In genomic region chr3:14429237-14429636, GRCh38 we compare ENCODE assay signal across 10 cellular contexts. TPM values are rescaled to one million over a fixed set of nuclear protein-coding genes. Genes with fewer than 3 reads are reported as not detected.
A peak's percentile ranks its signal among the peaks of the same experiment; 100 is the strongest.
DNase-seq lines count a peak whose midpoint lies in the region; ATAC-seq and TF ChIP-seq lines count a peak whose summit lies in the region.
"Had no signal": no experiment of that assay in that cellular context is flagged by ENCODE, and none has a peak within 500 bp of the region (broad histone marks: within the 10 kb centered on the region; RNA-seq: fewer than 3 reads in every experiment).

No MANE protein-coding gene starts in this region.

- H3K27ac Mint-ChIP-seq in activated CD4-positive, alpha-beta T cell treated with anti-CD3 and anti-CD28 coated beads for 36 hours: peak overlapping the region; percentile 90
- peak overlapping the region; percentile 100 for H3K27ac Mint-ChIP-seq in central memory CD8-positive, alpha-beta T cell (ENCODE audit: low read depth)

- H3K9me3 Mint-ChIP-seq in activated CD4-positive, alpha-beta T cell treated with anti-CD3 and anti-CD28 coated beads for 36 hours (ENCODE audit: low read depth): no peaks in the 10 kb centered on the region
- no peaks in the 10 kb centered on the region for H3K9me3 Mint-ChIP-seq in central memory CD8-positive, alpha-beta T cell

- DNase-seq in activated CD4-positive, alpha-beta T cell treated with anti-CD3 and anti-CD28 coated beads for 36 hours: peak; percentile 48
- DNase-seq in activated CD4-positive, alpha-beta T cell treated with anti-CD3 and anti-CD28 coated beads for 1 hour: no peak
- DNase-seq in central memory CD8-positive, alpha-beta T cell (ENCODE audit: low spot score in 2 of 2): no peak
- no peak for DNase-seq in omental fat pad (ENCODE audit: low spot score)
- DNase-seq in NCI-H1048 (lab: John Stamatoyannopoulos, UW): no peak
- DNase-seq: sigmoid colon had no signal

- POLR2A ChIA-PET in activated CD4-positive, alpha-beta T cell treated with anti-CD3 and anti-CD28 coated beads for 36 hours (lab: Charles Lee): interaction anchor here (2.0 kb wide), 1 partner anchor 24 kb away, joined by 4 read pairs; no protein-coding TSS in a partner anchor

- intact Hi-C loops in activated CD4-positive, alpha-beta T cell treated with anti-CD3 and anti-CD28 coated beads for 36 hours (cut with DNase I, micrococcal nuclease): loop anchor here (10.0 kb wide), 2 partner anchors 226 to 666 kb away; partner anchors contain the start of genes CCDC174 (in 1 of the 2) and RBSN (in 1 of the 2)

- H3K27ac ChIP-seq in OCI-LY1 (ENCODE audit: low read depth, low read length, poor library complexity, severe bottlenecking) (peak overlapping the region; percentile 96), skeletal muscle tissue (ENCODE audit: low read depth, low read length) (peak overlapping the region; percentile 60)

- H2AFZ ChIP-seq in OCI-LY1 (ENCODE audit: low read length): no peak overlapping the region

- no peaks in the 10 kb centered on the region for H3K9me2 ChIP-seq in OCI-LY1 (ENCODE audit: low read depth, low read length)

- H4K20me1 ChIP-seq in OCI-LY1 (ENCODE audit: insufficient read depth, low read length): no peaks in the 10 kb centered on the region

- TF ChIP-seq CTCF in OCI-LY1 (IDR thresholded peaks at IDR 0.05; ENCODE audit: low read length): no peak
- TF ChIP-seq CTCF in omental fat pad (IDR thresholded peaks at IDR 0.05): no peak

- no peaks in the 10 kb centered on the region; the same call in 1 of the 2 replicates for H3F3A ChIP-seq in OCI-LY1 (ENCODE audit: insufficient read depth, low read length)

- H3K27me3 Mint-ChIP-seq in activated CD4-positive, alpha-beta T cell treated with anti-CD3 and anti-CD28 coated beads for 36 hours: no peaks in the 10 kb centered on the region
- no peaks in the 10 kb centered on the region for H3K27me3 Mint-ChIP-seq in central memory CD8-positive, alpha-beta T cell

- H3K79me2 ChIP-seq in OCI-LY1 (ENCODE audit: insufficient read depth, low read length): 0 out of 2 replicates have a peak, but pooled peaks cover 5% of the 10 kb centered on the region

- CTCF ChIA-PET in activated CD4-positive, alpha-beta T cell treated with anti-CD3 and anti-CD28 coated beads for 36 hours (lab: Charles Lee): interaction anchor here (0.7 kb wide), 1 partner anchor 1465 kb away, joined by 3 read pairs; no protein-coding TSS in a partner anchor

- H3K27me3 ChIP-seq in OCI-LY1 (ENCODE audit: insufficient read depth, low read length) (no peaks in the 10 kb centered on the region), skeletal muscle tissue (ENCODE audit: control insufficient read depth in 3 of 3, insufficient read depth in 3 of 3, low read length in 3 of 3) (no peaks in the 10 kb centered on the region)
- H3K27me3 ChIP-seq: sigmoid colon had no signal

- H3K4me1 Mint-ChIP-seq in activated CD4-positive, alpha-beta T cell treated with anti-CD3 and anti-CD28 coated beads for 36 hours: peaks cover 95% of the 10 kb centered on the region
- peaks cover 98% of the 10 kb centered on the region for H3K4me1 Mint-ChIP-seq in central memory CD8-positive, alpha-beta T cell

- H3K9ac ChIP-seq in OCI-LY1 (ENCODE audit: low read length) (peak overlapping the region; percentile 4; the same call in 1 of the 2 replicates), skeletal muscle tissue (ENCODE audit: low read depth in 1 of 3, low read length in 3 of 3) (peak overlapping the region; percentile 12 to 54 (median 33))

- H3K36me3 Mint-ChIP-seq in activated CD4-positive, alpha-beta T cell treated with anti-CD3 and anti-CD28 coated beads for 36 hours (ENCODE audit: low read depth): peaks cover 10% of the 10 kb centered on the region
- H3K36me3 Mint-ChIP-seq in central memory CD8-positive, alpha-beta T cell (ENCODE audit: insufficient read depth): peaks cover 23% of the 10 kb centered on the region

- ATAC-seq in activated CD4-positive, alpha-beta T cell treated with anti-CD3 and anti-CD28 coated beads for 36 hours: no peak
- no peak for ATAC-seq in central memory CD8-positive, alpha-beta T cell (replicated peaks; ENCODE audit: extremely low read depth, poor library complexity, severe bottlenecking)
- ATAC-seq in omental fat pad (ENCODE audit: low FRiP score) (no peak), GM21528 (IDR thresholded peaks at IDR 0.05; ENCODE audit: low FRiP score, unreplicated experiment) (no peak)

- no peak overlapping the region for H3K4me3 ChIP-seq in OCI-LY1 (ENCODE audit: low read depth, low read length, poor library complexity, severe bottlenecking)
- H3K4me3 ChIP-seq in skeletal muscle tissue (ENCODE audit: low read length in 3 of 3): no peak overlapping the region
- H3K4me3 ChIP-seq: lung, sigmoid colon had no signal

- no peak overlapping the region for H3K4me2 ChIP-seq in OCI-LY1 (ENCODE audit: low read length)

- H3K36me3 ChIP-seq in OCI-LY1 (ENCODE audit: insufficient read depth, low read length) (no peaks in the 10 kb centered on the region), skeletal muscle tissue (ENCODE audit: control insufficient read depth in 3 of 3, insufficient read depth in 3 of 3, low read length in 3 of 3) (no peaks in the 10 kb centered on the region)
- H3K36me3 ChIP-seq: sigmoid colon had no signal

- H3K9me3 ChIP-seq in OCI-LY1 (ENCODE audit: low read length): no peaks in the 10 kb centered on the region
- H3K9me3 ChIP-seq in skeletal muscle tissue (ENCODE audit: control insufficient read depth in 3 of 3, low read length in 3 of 3): no peaks in the 10 kb centered on the region
- H3K9me3 ChIP-seq: sigmoid colon had no signal

- H3K4me1 ChIP-seq in OCI-LY1 (ENCODE audit: insufficient read depth, low read length, severe bottlenecking): peaks cover 99% of the 10 kb centered on the region
- peaks cover 80 to 95% (median 86%) of the 10 kb centered on the region in 3 donors for H3K4me1 ChIP-seq in skeletal muscle tissue (ENCODE audit: control insufficient read depth in 3 of 3, insufficient read depth in 3 of 3, low read length in 3 of 3)

- H3K4me3 Mint-ChIP-seq in activated CD4-positive, alpha-beta T cell treated with anti-CD3 and anti-CD28 coated beads for 36 hours: no peak overlapping the region
- peak overlapping the region; percentile 6 for H3K4me3 Mint-ChIP-seq in central memory CD8-positive, alpha-beta T cell

RNA-seq across cellular contexts. Expression of gene SLC6A6, which starts 26.8 kb away (rescaled TPM):
- 10 to 100 TPM; 51.7 to 54.2 TPM for total RNA-seq in activated CD4-positive, alpha-beta T cell treated with anti-CD3 and anti-CD28 coated beads for 36 hours
- total RNA-seq in skeletal muscle tissue: 5.7 TPM
- total RNA-seq in omental fat pad: 10 to 100 TPM; 35.7 to 75.2 (median 56.4) TPM
